8 cellular contexts compared by ENCODE assay signal in the genomic region with DNA sequence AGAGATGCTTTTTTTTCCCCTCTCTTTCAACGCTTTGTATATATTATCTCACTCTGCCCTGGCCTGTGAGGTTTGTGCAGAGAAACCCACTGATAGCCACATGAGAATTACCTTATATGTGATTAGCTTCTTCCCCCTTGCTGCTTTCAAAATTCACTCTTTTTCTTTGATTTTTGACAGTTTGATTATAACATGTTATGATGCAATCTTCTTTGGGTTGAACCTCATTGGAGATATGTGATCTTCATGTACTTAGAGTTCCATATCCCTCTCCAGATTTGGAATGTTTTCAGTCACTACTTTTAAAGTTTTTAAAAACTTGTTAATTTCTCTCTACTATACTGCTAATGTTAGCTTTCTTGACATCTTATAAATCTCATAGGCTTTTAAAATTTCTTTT.
"Had no signal": no experiment of that assay in that cellular context is flagged by ENCODE, and none has a peak within 500 bp of the region (broad histone marks: within the 10 kb centered on the region; RNA-seq: fewer than 3 reads in every experiment).

No MANE protein-coding gene starts in this region.

- H3K4me3 ChIP-seq: GM12878 had no signal

- ATAC-seq: GM12878 had no signal

- DNase-seq: GDM1, GF-D8 had no signal

- FAIRE-seq: G401.6, GM12878, GM12891, GM12892, GM18507, GM19239 had no signal
